In genomic region chr13:27097691-27098090, GRCh38 we compare ENCODE assay signal across 1 cellular context.
TF ChIP-seq lines count a peak whose summit lies in the region.

No MANE protein-coding gene starts in this region.

TF ChIP-seq in K562, 482 proteins besides CTCF, POLR2A, EP300 and RAD21 (continued from another document):
- TF ChIP-seq PRDM10 (IDR thresholded peaks at IDR 0.05; ENCODE audit: partially characterized antibody), result no peak
TF ChIP-seq in K562: peak in this region for 0.
